Comparison of ENCODE assay signal across 8 cellular contexts in the genomic region with DNA sequence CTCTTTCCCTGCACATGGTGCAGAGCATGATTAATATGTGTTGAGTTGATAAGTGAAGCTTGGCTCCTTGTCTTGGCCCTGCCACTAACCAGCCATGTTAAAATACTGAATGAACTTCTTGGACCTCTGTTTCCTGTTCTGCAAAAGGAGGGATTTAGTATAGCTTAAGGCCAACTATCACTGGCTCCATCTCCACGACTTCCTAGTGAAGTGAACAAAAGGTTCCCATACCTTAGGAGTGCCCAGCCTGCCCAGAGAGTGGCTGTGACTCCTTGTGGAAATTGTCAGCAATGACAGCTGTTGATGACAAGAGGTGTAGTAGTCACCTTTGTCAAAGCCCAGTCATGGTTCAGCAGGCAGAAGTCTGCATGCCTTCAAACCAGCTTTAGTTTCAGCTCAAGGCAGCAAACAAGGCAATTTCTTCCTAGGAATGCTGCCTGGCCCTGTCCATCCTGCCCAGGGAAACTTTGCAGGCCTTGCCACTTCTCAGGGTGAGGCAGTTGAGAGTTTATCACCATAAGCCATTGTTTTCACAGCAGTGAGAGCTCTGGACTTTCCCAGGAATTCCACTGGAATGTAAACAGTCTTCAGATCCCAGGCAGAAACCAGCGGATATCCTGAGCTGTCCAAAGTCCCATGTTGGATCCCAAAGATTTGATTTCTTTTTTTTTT.
DNase-seq lines count a peak whose midpoint lies in the region; ATAC-seq lines count a peak whose summit lies in the region.

No MANE protein-coding gene starts in this region.

- DNase-seq in activated CD4-positive, CD25-positive, alpha-beta regulatory T cell treated with anti-CD3 and anti-CD28 coated beads, Interleukin-2, amount 50 U/mL, for 72 hours, result no peak
- peak; percentile 83 for DNase-seq in astrocyte of the hippocampus (ENCODE audit: low read depth, low spot score)
- no peak for DNase-seq in memory B cell (ENCODE audit: low spot score in 2 of 2)
- no peak for DNase-seq in SHP77 treated with DMSO at 0.1 percent for 48 hours (lab: John Stamatoyannopoulos, UW)
- DNase-seq in NCI-H2196 (lab: John Stamatoyannopoulos, UW; ENCODE audit: unreplicated experiment), result no peak

- no peak overlapping the region for H3K27ac Mint-ChIP-seq in memory B cell

- H3K4me1 Mint-ChIP-seq in memory B cell, result peaks cover 8% of the 10 kb centered on the region

- no peaks in the 10 kb centered on the region for H3K36me3 Mint-ChIP-seq in memory B cell

- H3K9me3 Mint-ChIP-seq in memory B cell, result no peaks in the 10 kb centered on the region

- H3K27me3 Mint-ChIP-seq in memory B cell, result peaks cover 6% of the 10 kb centered on the region

- peak; percentile 26 to 52 for ATAC-seq in activated CD4-positive, CD25-positive, alpha-beta regulatory T cell treated with anti-CD3 and anti-CD28 coated beads, Interleukin-2, amount 50 U/mL, for 24 hours
- ATAC-seq in HG03066 (IDR thresholded peaks at IDR 0.05; ENCODE audit: low read depth, unreplicated experiment) (peak; percentile 77), memory B cell (ENCODE audit: low read depth) (peak; percentile 44), GM21515 (IDR thresholded peaks at IDR 0.05; ENCODE audit: unreplicated experiment) (no peak)

- no peak overlapping the region for H3K4me3 Mint-ChIP-seq in memory B cell
